In genomic region chr1:67850151-67850551, GRCh38 we compare ENCODE assay signal across 8 cellular contexts. TPM values are rescaled to one million over a fixed set of nuclear protein-coding genes. Genes with fewer than 3 reads are reported as not detected.
DNase-seq lines count a peak whose midpoint lies in the region; ATAC-seq and TF ChIP-seq lines count a peak whose summit lies in the region.

No MANE protein-coding gene starts in this region.

- in situ Hi-C loops in astrocyte of the cerebellum (cut with HindIII; ENCODE audit: low sequenced_read_pairs), result no loop called here

- H3K27ac Mint-ChIP-seq in activated CD4-positive, alpha-beta T cell treated with anti-CD3 and anti-CD28 coated beads for 36 hours, result no peak overlapping the region

- H3K4me1 Mint-ChIP-seq in activated CD4-positive, alpha-beta T cell treated with anti-CD3 and anti-CD28 coated beads for 36 hours, result no peaks in the 10 kb centered on the region

- no peak for ATAC-seq in activated CD4-positive, alpha-beta T cell treated with anti-CD3 and anti-CD28 coated beads for 36 hours
- ATAC-seq in GM21423 (IDR thresholded peaks at IDR 0.05; ENCODE audit: unreplicated experiment), result no peak

- no peaks in the 10 kb centered on the region for H3K9me3 Mint-ChIP-seq in activated CD4-positive, alpha-beta T cell treated with anti-CD3 and anti-CD28 coated beads for 36 hours (ENCODE audit: low read depth)

- TF ChIP-seq CTCF in astrocyte of the cerebellum (IDR thresholded peaks at IDR 0.05; ENCODE audit: low read depth, low read length, missing control alignments), result peak; percentile 48

- peak; percentile 25 for DNase-seq in activated CD4-positive, alpha-beta T cell treated with anti-CD3 and anti-CD28 coated beads for 36 hours
- DNase-seq in activated CD4-positive, alpha-beta T cell treated with anti-CD3 and anti-CD28 coated beads, Interleukin-2, amount 50 U/mL, for 48 hours, result no peak
- DNase-seq in NCI-H146 treated with DMSO at 0.1 percent for 48 hours (lab: John Stamatoyannopoulos, UW; ENCODE audit: unreplicated experiment), result peak; percentile 57
- peak; percentile 49 for DNase-seq in astrocyte of the cerebellum (ENCODE audit: low read depth)
- peak; percentile 63 for DNase-seq in left kidney (ENCODE audit: low read depth, low spot score)
- DNase-seq in mesenteric fat pad (ENCODE audit: low spot score), result no peak
- DNase-seq in UCSD-AML1 (lab: John Stamatoyannopoulos, UW; ENCODE audit: unreplicated experiment), result no peak

- no peak overlapping the region for H3K4me3 ChIP-seq in astrocyte of the cerebellum (ENCODE audit: low read depth, low read length)

- intact Hi-C loops in activated CD4-positive, alpha-beta T cell treated with anti-CD3 and anti-CD28 coated beads for 36 hours (cut with DNase I, micrococcal nuclease), result loop anchor here (1.0 to 10.0 kb wide), 9 partner anchors 83 to 1887 kb away; partner anchors contain the start of gene DIRAS3 (in 1 of the 2)

- peaks cover 7% of the 10 kb centered on the region for H3K27me3 Mint-ChIP-seq in activated CD4-positive, alpha-beta T cell treated with anti-CD3 and anti-CD28 coated beads for 36 hours

- CTCF ChIA-PET in activated CD4-positive, alpha-beta T cell treated with anti-CD3 and anti-CD28 coated beads for 36 hours (lab: Charles Lee), result interaction anchor here (0.8 to 2.0 kb wide), 9 partner anchors 10 to 316 kb away, joined by 3 to 7 read pairs (median 5); no protein-coding TSS in a partner anchor

- POLR2A ChIA-PET in activated CD4-positive, alpha-beta T cell treated with anti-CD3 and anti-CD28 coated beads for 36 hours (lab: Charles Lee), result no interaction called here

- H3K4me3 Mint-ChIP-seq in activated CD4-positive, alpha-beta T cell treated with anti-CD3 and anti-CD28 coated beads for 36 hours, result no peak overlapping the region

- no peaks in the 10 kb centered on the region for H3K36me3 Mint-ChIP-seq in activated CD4-positive, alpha-beta T cell treated with anti-CD3 and anti-CD28 coated beads for 36 hours (ENCODE audit: low read depth)

RNA-seq across cellular contexts. Expression of gene GNG12, which starts 16.9 kb away (rescaled TPM):
- total RNA-seq in activated CD4-positive, alpha-beta T cell treated with anti-CD3 and anti-CD28 coated beads for 36 hours, result under 1 TPM; 0.07 to 0.11 TPM
- total RNA-seq in mesenteric fat pad, result 128 TPM

Comparison
In these comparisons a context has a peak if more than half of its experiments do, and no peak if none do; other contexts are left out.
1. DNase-seq: peak in activated CD4-positive, alpha-beta T cell treated with anti-CD3 and anti-CD28 coated beads for 36 hours (single experiment), NCI-H146 treated with DMSO at 0.1 percent for 48 hours (single experiment), astrocyte of the cerebellum (single experiment) and left kidney (single experiment); none in activated CD4-positive, alpha-beta T cell treated with anti-CD3 and anti-CD28 coated beads, Interleukin-2, amount 50 U/mL, for 48 hours (0 of 2), mesenteric fat pad (single experiment) and UCSD-AML1 (single experiment).
2. RNA of gene GNG12, which starts 16.9 kb away (total RNA-seq): 128 TPM in mesenteric fat pad (single experiment); 0.07 to 0.11 TPM in activated CD4-positive, alpha-beta T cell treated with anti-CD3 and anti-CD28 coated beads for 36 hours; every median in the first group is over 100 times any median in the second.